8 cellular contexts compared by ENCODE assay signal in the genomic region with DNA sequence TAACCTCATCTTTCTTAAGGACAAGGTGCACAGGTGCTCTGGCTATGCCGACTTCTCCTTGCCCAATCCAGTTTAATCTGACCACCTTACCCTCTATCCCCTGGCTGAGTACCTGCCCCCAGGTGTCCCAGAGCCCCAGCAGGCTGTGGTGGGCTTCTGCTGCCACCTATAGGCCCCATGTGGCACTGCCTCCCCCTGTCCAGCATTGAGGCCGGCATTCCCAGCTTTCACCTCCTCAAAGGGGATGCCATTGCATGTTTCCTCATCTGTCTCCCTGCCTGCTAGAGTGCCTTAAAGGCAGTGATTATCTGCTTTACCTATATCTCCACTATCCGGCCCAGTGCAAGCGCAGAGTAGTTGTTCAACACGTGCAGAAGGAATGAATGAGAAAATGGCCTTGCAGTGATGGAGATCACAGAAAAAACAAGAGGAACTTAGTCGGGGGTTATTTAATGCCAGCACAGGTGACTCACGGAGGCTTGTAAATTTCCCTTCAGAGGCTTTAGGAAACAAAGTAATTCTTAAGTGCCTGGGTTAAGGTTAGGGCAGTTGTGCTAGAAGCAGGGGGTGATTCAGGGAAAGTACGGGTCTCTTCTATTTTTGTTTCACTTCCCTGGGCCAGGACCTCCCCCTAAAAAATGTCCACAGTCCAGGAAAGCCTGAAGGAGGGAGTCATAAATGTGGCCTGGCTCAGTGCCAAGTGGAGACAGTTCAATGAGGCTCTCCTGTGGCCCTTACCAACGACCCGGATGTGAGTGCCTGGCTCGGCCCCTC.
A peak's percentile ranks its signal among the peaks of the same experiment; 100 is the strongest.
DNase-seq lines count a peak whose midpoint lies in the region; ATAC-seq and TF ChIP-seq lines count a peak whose summit lies in the region.

No MANE protein-coding gene starts in this region.

- H3K4me1 ChIP-seq in ascending aorta (no peaks in the 10 kb centered on the region), iPS DF 6.9 (ENCODE audit: control insufficient read depth, insufficient read depth, low read length) (no peaks in the 10 kb centered on the region)

- H3K36me3 ChIP-seq in ascending aorta = no peaks in the 10 kb centered on the region
- no peaks in the 10 kb centered on the region for H3K36me3 ChIP-seq in iPS DF 6.9 (ENCODE audit: control insufficient read depth, insufficient read depth, low read length)

- DNase-seq in NCI-H82 (lab: John Stamatoyannopoulos, UW) (peak; percentile 59), NCI-H82 treated with DMSO at 0.1 percent for 48 hours (lab: John Stamatoyannopoulos, UW; ENCODE audit: unreplicated experiment) (no peak), NOMO-1 treated with DMSO at 0.1 percent for 48 hours (lab: John Stamatoyannopoulos, UW; ENCODE audit: unreplicated experiment) (peak; percentile 35), ascending aorta (ENCODE audit: low spot score in 2 of 2) (no peak), iPS DF 6.9 (ENCODE audit: low read depth, low spot score) (peak; percentile 63), T-helper 2 cell (no peak)
- DNase-seq in stimulated activated CD4-positive, alpha-beta T cell treated with anti-CD3 and anti-CD28 coated beads, Interleukin-2, amount 100 ng/mL, for 48 hours = peak; percentile 19 to 30

- H3K9me3 ChIP-seq in ascending aorta = no peaks in the 10 kb centered on the region
- H3K9me3 ChIP-seq in iPS DF 6.9 (ENCODE audit: control insufficient read depth, insufficient read depth, low read length) = no peaks in the 10 kb centered on the region

- H3K27me3 ChIP-seq in ascending aorta = no peaks in the 10 kb centered on the region
- no peaks in the 10 kb centered on the region for H3K27me3 ChIP-seq in iPS DF 6.9 (ENCODE audit: control insufficient read depth, insufficient read depth, low read length)

- H3K4me3 ChIP-seq in ascending aorta = no peak overlapping the region
- no peak overlapping the region for H3K4me3 ChIP-seq in iPS DF 6.9 (ENCODE audit: low read length)

- ATAC-seq in HG03025 (IDR thresholded peaks at IDR 0.05; ENCODE audit: low FRiP score, unreplicated experiment) = peak; percentile 70

- no CpG with 5 or more reads among the region's 11 CpGs for WGBS in iPS DF 6.9 (ENCODE audit: insufficient coverage, insufficient read length)

- intact Hi-C loops in ascending aorta (cut with DNase I) = loop anchor here (2.0 to 10.0 kb wide), 3 partner anchors 125 to 493 kb away; no protein-coding TSS in a partner anchor

- H3K27ac ChIP-seq in ascending aorta (no peak overlapping the region), iPS DF 6.9 (ENCODE audit: low read length) (no peak overlapping the region)

- peak; percentile 73 to 90 (median 81) for TF ChIP-seq CTCF in ascending aorta (IDR thresholded peaks at IDR 0.05)

Comparison
In these comparisons a context has a peak if more than half of its experiments do, and no peak if none do; other contexts are left out.
1. DNase-seq: peak in NCI-H82 (single experiment), NOMO-1 treated with DMSO at 0.1 percent for 48 hours (single experiment), iPS DF 6.9 (single experiment) and stimulated activated CD4-positive, alpha-beta T cell treated with anti-CD3 and anti-CD28 coated beads, Interleukin-2, amount 100 ng/mL, for 48 hours (2 of 2); none in NCI-H82 treated with DMSO at 0.1 percent for 48 hours (single experiment), ascending aorta (0 of 2) and T-helper 2 cell (0 of 5).